1 cellular context compared by ENCODE assay signal in the genomic region with DNA sequence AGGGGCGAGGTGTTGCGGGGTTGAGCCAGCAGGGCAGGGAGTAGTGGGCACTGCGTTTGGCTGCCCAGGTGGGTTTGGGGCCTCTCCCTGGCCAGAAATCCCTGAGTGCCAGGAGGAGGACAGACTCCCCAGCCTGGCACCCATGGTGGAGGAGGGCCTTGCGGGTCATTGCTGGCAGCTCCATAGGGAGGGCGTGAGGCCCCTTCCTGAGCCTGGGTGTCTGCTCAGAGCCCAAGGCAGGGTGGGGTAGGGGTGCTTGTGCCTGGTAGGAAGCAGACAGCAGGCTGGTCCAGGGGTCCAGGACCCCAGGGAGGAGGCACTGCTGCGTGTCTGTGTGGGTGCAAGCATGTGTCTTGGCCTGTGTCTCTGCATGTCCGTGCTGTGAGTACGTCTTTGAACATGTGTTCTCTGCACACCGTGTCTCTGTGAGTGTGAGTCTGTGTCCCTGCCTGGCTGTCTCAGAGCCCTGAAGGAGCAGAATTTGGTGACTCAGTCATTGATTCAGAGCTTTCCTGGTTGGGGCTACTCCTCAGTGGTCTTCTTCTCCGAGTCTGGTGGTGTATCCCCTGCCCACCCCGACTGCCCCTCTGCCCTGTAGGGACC.
TF ChIP-seq lines count a peak whose summit lies in the region.

No MANE protein-coding gene starts in this region.

TF ChIP-seq in H1, 55 proteins besides CTCF, POLR2A, EP300 and RAD21:
- TF ChIP-seq SRF (IDR thresholded peaks at IDR 0.05; ENCODE audit: low read depth, low read length) (no peak), ZNF274 (IDR thresholded peaks at IDR 0.05; ENCODE audit: borderline replicate concordance, extremely low read depth, low read length) (no peak), CBX8 (IDR thresholded peaks at IDR 0.05; ENCODE audit: borderline replicate concordance, low read depth, low read length) (no peak), HDAC2 (IDR thresholded peaks at IDR 0.05; ENCODE audit: borderline replicate concordance in 1 of 2, low read depth in 2 of 2, low read length in 2 of 2) (no peak), GABPA (IDR thresholded peaks at IDR 0.05; ENCODE audit: borderline replicate concordance, insufficient read depth, low read length) (no peak), MAFK (IDR thresholded peaks at IDR 0.05; ENCODE audit: low read depth, low read length) (no peak), JUND (IDR thresholded peaks at IDR 0.05; ENCODE audit: low read length) (no peak), RBBP5 (IDR thresholded peaks at IDR 0.05; ENCODE audit: borderline replicate concordance, low read depth, low read length) (no peak), SIX5 (IDR thresholded peaks at IDR 0.05; ENCODE audit: low read depth, low read length) (no peak), PHF8 (conservative IDR thresholded peaks at IDR 0.05; ENCODE audit: low read depth, low read length) (no peak)
